In the genomic region with DNA sequence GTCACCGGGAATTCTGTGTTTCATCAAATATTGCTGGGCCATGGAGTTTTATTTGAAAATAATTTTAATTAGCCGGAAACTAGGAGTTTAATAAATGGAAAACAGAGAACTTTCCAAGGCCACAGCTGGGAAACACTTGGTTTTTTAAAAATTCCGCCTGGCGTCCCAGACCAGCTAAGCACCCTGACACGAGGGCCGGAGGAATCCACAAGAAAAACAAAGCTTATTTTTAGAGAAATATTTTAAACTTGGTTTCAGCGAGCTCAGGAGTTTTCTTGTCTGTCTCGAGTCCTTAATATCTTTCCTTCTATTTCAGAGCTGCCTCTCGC, we compare ENCODE assay signal across 8 cellular contexts. TPM values are rescaled to one million over a fixed set of nuclear protein-coding genes. Genes with fewer than 3 reads are reported as not detected.
DNase-seq lines count a peak whose midpoint lies in the region; ATAC-seq and TF ChIP-seq lines count a peak whose summit lies in the region.

No MANE protein-coding gene starts in this region.

- no peaks in the 10 kb centered on the region for H3K9me3 ChIP-seq in NT2/D1 (ENCODE audit: insufficient read depth, low read length)

- H3K27me3 ChIP-seq in NT2/D1 (ENCODE audit: insufficient read depth, insufficient read length) = no peaks in the 10 kb centered on the region

- peak overlapping the region; percentile 53 for H3K4me3 ChIP-seq in NT2/D1 (ENCODE audit: insufficient read length, low read depth)

- no peaks in the 10 kb centered on the region for H3K9me3 Mint-ChIP-seq in effector memory CD8-positive, alpha-beta T cell
- H3K9me3 Mint-ChIP-seq in nephron progenitor cell = no peaks in the 10 kb centered on the region
- H3K9me3 Mint-ChIP-seq in glutamatergic neuron (ENCODE audit: unreplicated experiment) = peaks cover 3% of the 10 kb centered on the region

- ATAC-seq in effector memory CD8-positive, alpha-beta T cell (replicated peaks) = no peak
- ATAC-seq in GM18519 (IDR thresholded peaks at IDR 0.05; ENCODE audit: low FRiP score, unreplicated experiment) (no peak), HG03196 (IDR thresholded peaks at IDR 0.05; ENCODE audit: unreplicated experiment) (no peak)

- H3K4me3 Mint-ChIP-seq in effector memory CD8-positive, alpha-beta T cell = peak overlapping the region; percentile 96 to 99
- peak overlapping the region; percentile 66 for H3K4me3 Mint-ChIP-seq in nephron progenitor cell
- H3K4me3 Mint-ChIP-seq in glutamatergic neuron (ENCODE audit: unreplicated experiment) = no peak overlapping the region

- H3K27ac Mint-ChIP-seq in effector memory CD8-positive, alpha-beta T cell = peak overlapping the region; percentile 93 to 94
- H3K27ac Mint-ChIP-seq in nephron progenitor cell = peak overlapping the region; percentile 96
- no peak overlapping the region for H3K27ac Mint-ChIP-seq in glutamatergic neuron (ENCODE audit: unreplicated experiment)

- TF ChIP-seq CTCF in nephron progenitor cell (IDR thresholded peaks at IDR 0.05) (no peak), glutamatergic neuron (IDR thresholded peaks at IDR 0.05; ENCODE audit: partially characterized antibody, unreplicated experiment) (no peak)

- H3K36me3 ChIP-seq in NT2/D1 (ENCODE audit: insufficient read depth, insufficient read length, low read length) = peaks cover 9% of the 10 kb centered on the region

- peak overlapping the region; percentile 87 for H3K9ac ChIP-seq in NT2/D1 (ENCODE audit: insufficient read length, low read depth)

- H3K4me1 ChIP-seq in NT2/D1 (ENCODE audit: insufficient read depth, insufficient read length) = no peaks in the 10 kb centered on the region

- no peaks in the 10 kb centered on the region for H3K27me3 Mint-ChIP-seq in effector memory CD8-positive, alpha-beta T cell
- H3K27me3 Mint-ChIP-seq in nephron progenitor cell (ENCODE audit: low read depth, poor library complexity) (no peaks in the 10 kb centered on the region), glutamatergic neuron (ENCODE audit: unreplicated experiment) (peaks cover 4% of the 10 kb centered on the region)

- peaks cover 44 to 53% of the 10 kb centered on the region in 2 donors for H3K4me1 Mint-ChIP-seq in effector memory CD8-positive, alpha-beta T cell (ENCODE audit: low read depth in 2 of 2)
- H3K4me1 Mint-ChIP-seq in nephron progenitor cell (peaks cover 66% of the 10 kb centered on the region), glutamatergic neuron (ENCODE audit: low read depth, unreplicated experiment) (peaks cover 29% of the 10 kb centered on the region)

- H3K36me3 Mint-ChIP-seq in effector memory CD8-positive, alpha-beta T cell (ENCODE audit: insufficient read depth) = peaks cover 58% of the 10 kb centered on the region
- H3K36me3 Mint-ChIP-seq in nephron progenitor cell (ENCODE audit: low read depth) (no peaks in the 10 kb centered on the region), glutamatergic neuron (ENCODE audit: unreplicated experiment) (no peaks in the 10 kb centered on the region)

- DNase-seq in AG08396 (ENCODE audit: low spot score) = peak; percentile 42
- DNase-seq in NT2/D1 (ENCODE audit: low read depth, low spot score) = no peak
- no peak for DNase-seq in effector memory CD8-positive, alpha-beta T cell
- DNase-seq in nephron progenitor cell = no peak
- DNase-seq in glutamatergic neuron = no peak
- DNase-seq in stimulated activated naive CD4-positive, alpha-beta T cell (lab: John Stamatoyannopoulos, UW) = no peak

RNA-seq across cellular contexts. Expression of a gene that starts 8.2 kb away (rescaled TPM):
- total RNA-seq in glutamatergic neuron (ENCODE audit: unreplicated experiment) = 0.88 TPM
